Comparison of ENCODE assay signal across 1 cellular context in the genomic region with DNA sequence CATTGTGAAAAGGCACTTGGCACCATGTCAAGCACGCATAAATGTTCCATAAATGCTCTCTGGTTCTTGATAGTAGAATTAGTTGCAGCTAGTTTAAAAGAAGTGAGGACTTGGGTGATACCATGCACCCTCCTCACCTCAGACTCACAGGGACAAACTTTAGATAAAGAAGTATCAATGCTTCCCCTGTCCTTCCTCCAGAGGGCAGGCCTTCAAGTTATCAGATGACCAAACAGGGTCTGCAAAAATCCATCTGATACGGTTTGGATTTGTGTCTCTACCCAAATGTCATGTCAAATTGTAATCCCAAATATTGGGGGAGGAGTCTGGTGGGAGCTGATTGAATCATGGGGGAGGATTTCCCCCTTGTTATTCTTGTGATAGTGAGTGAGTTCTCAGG.
TF ChIP-seq lines count a peak whose summit lies in the region.

No MANE protein-coding gene starts in this region.

TF ChIP-seq in H1, 55 proteins besides CTCF, POLR2A, EP300 and RAD21:
- no peak for TF ChIP-seq BRCA1 (IDR thresholded peaks at IDR 0.05; ENCODE audit: low read depth, low read length)
